11 cellular contexts compared by ENCODE assay signal in genomic region chr19:48881741-48882657, GRCh38. TPM values are rescaled to one million over a fixed set of nuclear protein-coding genes. Genes with fewer than 3 reads are reported as not detected.
DNase-seq lines count a peak whose midpoint lies in the region; ATAC-seq and TF ChIP-seq lines count a peak whose summit lies in the region.
"Had no signal": no experiment of that assay in that cellular context is flagged by ENCODE, and none has a peak within 500 bp of the region (broad histone marks: within the 10 kb centered on the region; RNA-seq: fewer than 3 reads in every experiment).

No MANE protein-coding gene starts in this region.

- H3K56ac ChIP-seq in IMR-90 (ENCODE audit: extremely low read depth, insufficient read depth, low read length): no peak overlapping the region

- H3K4ac ChIP-seq in IMR-90 (ENCODE audit: low read depth, low read length): no peak overlapping the region

- no peak overlapping the region for H4K8ac ChIP-seq in IMR-90 (ENCODE audit: low read depth in 2 of 2, low read length in 2 of 2)

- CTCF ChIA-PET in IMR-90 (lab: Yijun Ruan, JAX): no interaction called here

- H3K4me3 ChIP-seq in DND-41 (ENCODE audit: low read depth in 1 of 2, low read length in 2 of 2): no peak overlapping the region
- no peak overlapping the region for H3K4me3 ChIP-seq in IMR-90 (ENCODE audit: insufficient read depth, low read depth, low read length)
- no peak overlapping the region for H3K4me3 ChIP-seq in ascending aorta
- H3K4me3 ChIP-seq: cardiac muscle cell had no signal

- H3K14ac ChIP-seq in IMR-90 (replicated peaks; ENCODE audit: low read depth, low read length): no peak overlapping the region

- no peak overlapping the region for H3K23ac ChIP-seq in IMR-90 (ENCODE audit: low read depth, low read length)

- H3K9ac ChIP-seq in DND-41 (ENCODE audit: low read depth, low read length) (no peak overlapping the region), IMR-90 (ENCODE audit: low read depth, low read length) (no peak overlapping the region)

- in situ Hi-C loops in IMR-90 (cut with MboI; ENCODE audit: low sequenced_read_pairs): no loop called here

- peaks cover 0 to 15% (median 0%) of the 10 kb centered on the region in 3 donors for H3K36me3 Mint-ChIP-seq in naive thymus-derived CD8-positive, alpha-beta T cell
- H3K36me3 Mint-ChIP-seq in activated T-helper 1 cell treated with anti-CD3 and anti-CD28 coated beads, Interleukin-12 subunit alpha, Interleukin-12 subunit beta, Interleukin-2, Interleukin-4 antibody, amounts not matched to agents 30 ng/mL and 10 ng/mL and 1 ng/mL, durations not matched to agents 14 hours and 24 hours and 36 hours (ENCODE audit: low read depth): peaks cover 10% of the 10 kb centered on the region

- H3K27ac ChIP-seq in DND-41 (ENCODE audit: low read length) (no peak overlapping the region), IMR-90 (ENCODE audit: insufficient read depth, low read length) (no peak overlapping the region), ascending aorta (peak overlapping the region; percentile 53 to 66)
- H3K27ac ChIP-seq: cardiac muscle cell had no signal

- H4K91ac ChIP-seq in IMR-90 (ENCODE audit: insufficient read depth, low read depth, low read length): no peak overlapping the region

- H2AFZ ChIP-seq in DND-41 (ENCODE audit: low read depth, low read length) (peak overlapping the region; percentile 42; the same call in 1 of the 2 replicates), IMR-90 (replicated peaks; ENCODE audit: low read length, poor library complexity) (peak overlapping the region; percentile 51)

- H2BK5ac ChIP-seq in IMR-90 (ENCODE audit: low read depth, low read length, poor library complexity, severe bottlenecking): no peak overlapping the region

- no peaks in the 10 kb centered on the region for H4K20me1 ChIP-seq in DND-41 (ENCODE audit: insufficient read depth, low read length)
- H4K20me1 ChIP-seq in IMR-90 (ENCODE audit: insufficient read depth, low read length): peaks cover 22% of the 10 kb centered on the region

- no peak overlapping the region for H2BK15ac ChIP-seq in IMR-90 (ENCODE audit: low read depth, low read length)

- BruUV-seq in IMR-90 (replicated peaks; lab: Mats Ljungman, UMichigan): no TSS peak

- H3K4me2 ChIP-seq in DND-41 (ENCODE audit: insufficient read depth, low read length): no peak overlapping the region
- H3K4me2 ChIP-seq in IMR-90 (ENCODE audit: low read depth, low read length): no peak overlapping the region

- peaks cover 0 to 18% of the 10 kb centered on the region in 2 experiments; a peak in 2 of 4 replicates for H3K79me1 ChIP-seq in IMR-90 (ENCODE audit: low read depth in 1 of 2, low read length in 2 of 2)

- no peak for TF ChIP-seq RAD21 in IMR-90 (IDR thresholded peaks at IDR 0.05; ENCODE audit: low read length)

- 88% methylated on average over 17 of the region's 30 CpGs; no CpG with 5 or more reads in 1 of the 2 experiments for WGBS in IMR-90 (ENCODE audit: extremely low coverage in 2 of 2, insufficient read length in 1 of 2), 2 experiments

- H3K4me1 Mint-ChIP-seq in naive thymus-derived CD8-positive, alpha-beta T cell: peaks cover 0 to 8% (median 2%) of the 10 kb centered on the region in 4 donors
- H3K4me1 Mint-ChIP-seq in activated T-helper 1 cell treated with anti-CD3 and anti-CD28 coated beads, Interleukin-12 subunit alpha, Interleukin-12 subunit beta, Interleukin-2, Interleukin-4 antibody, amounts not matched to agents 30 ng/mL and 10 ng/mL and 1 ng/mL, durations not matched to agents 14 hours and 24 hours and 36 hours (ENCODE audit: low read depth): peaks cover 12% of the 10 kb centered on the region

- H3K9me3 Mint-ChIP-seq in naive thymus-derived CD8-positive, alpha-beta T cell: no peaks in the 10 kb centered on the region
- H3K9me3 Mint-ChIP-seq in activated T-helper 1 cell treated with anti-CD3 and anti-CD28 coated beads, Interleukin-12 subunit alpha, Interleukin-12 subunit beta, Interleukin-2, Interleukin-4 antibody, amounts not matched to agents 30 ng/mL and 10 ng/mL and 1 ng/mL, durations not matched to agents 14 hours and 24 hours and 36 hours: no peaks in the 10 kb centered on the region

- dilution Hi-C loops in IMR-90 (cut with HindIII; ENCODE audit: low sequenced_read_pairs, unreplicated experiment): no loop called here

- H3K36me3 ChIP-seq in DND-41 (ENCODE audit: insufficient read depth, low read length) (no peaks in the 10 kb centered on the region), IMR-90 (ENCODE audit: control insufficient read depth, insufficient read depth, low read length) (peaks cover 8% of the 10 kb centered on the region; the same call in 1 of the 2 replicates), ascending aorta (peaks cover 6 to 19% of the 10 kb centered on the region in 2 donors)
- H3K36me3 ChIP-seq: cardiac muscle cell had no signal

- no peak overlapping the region for H2BK120ac ChIP-seq in IMR-90 (ENCODE audit: low read depth, low read length)

- H3K18ac ChIP-seq in IMR-90 (ENCODE audit: low read depth, low read length): no peak overlapping the region

- TF ChIP-seq CTCF in DND-41 (IDR thresholded peaks at IDR 0.05; ENCODE audit: borderline replicate concordance, extremely low read depth, low read length, poor library complexity, severe bottlenecking) (no peak), IMR-90 (conservative IDR thresholded peaks at IDR 0.05; ENCODE audit: low read depth, low read length) (no peak), ascending aorta (IDR thresholded peaks at IDR 0.05) (no peak)

- no peaks in the 10 kb centered on the region for H3K79me2 ChIP-seq in DND-41 (ENCODE audit: insufficient read depth, low read length)

- DNase-seq in DND-41: peak; percentile 36
- DNase-seq in IMR-90: no peak
- no peak for DNase-seq in ascending aorta (ENCODE audit: low spot score in 2 of 2)
- peak in 2 of 10 donors; percentile 22 to 29 for DNase-seq in naive thymus-derived CD8-positive, alpha-beta T cell
- DNase-seq in AML-193 (lab: John Stamatoyannopoulos, UW): no peak
- no peak for DNase-seq in ecto neural progenitor cell (ENCODE audit: low spot score)
- no peak for DNase-seq in activated T-helper 1 cell treated with anti-CD3 and anti-CD28 coated beads, Interleukin-12 subunit alpha, Interleukin-12 subunit beta, Interleukin-2, Interleukin-4 antibody, amounts not matched to agents 30 ng/mL and 10 ng/mL and 1 ng/mL, durations not matched to agents 14 hours and 24 hours and 36 hours (ENCODE audit: low spot score)
- DNase-seq: activated CD4-positive, alpha-beta T cell treated with anti-CD3 and anti-CD28 coated beads, Interleukin-2, amount 50 U/mL, for 4 hours had no signal

- ATAC-seq in DND-41 (ENCODE audit: insufficient read depth, low read depth) (peak; percentile 87), IMR-90 (ENCODE audit: low read depth) (peak; percentile 63), GM21723 (IDR thresholded peaks at IDR 0.05; ENCODE audit: unreplicated experiment) (no peak)
- peak; percentile 30 to 36 for ATAC-seq in naive thymus-derived CD8-positive, alpha-beta T cell

- no peak overlapping the region for H3K4me3 Mint-ChIP-seq in naive thymus-derived CD8-positive, alpha-beta T cell
- no peak overlapping the region for H3K4me3 Mint-ChIP-seq in activated T-helper 1 cell treated with anti-CD3 and anti-CD28 coated beads, Interleukin-12 subunit alpha, Interleukin-12 subunit beta, Interleukin-2, Interleukin-4 antibody, amounts not matched to agents 30 ng/mL and 10 ng/mL and 1 ng/mL, durations not matched to agents 14 hours and 24 hours and 36 hours

- POLR2A ChIA-PET in IMR-90 (lab: Charles Lee; ENCODE audit: unreplicated experiment): no interaction called here
- POLR2A ChIA-PET in naive thymus-derived CD8-positive, alpha-beta T cell (lab: Charles Lee): interaction anchor here (0.5 to 1.3 kb wide), 2 partner anchors 10 to 242 kb away, joined by 5 read pairs; partner anchors contain the start of gene PPP1R15A

- H3K4me1 ChIP-seq in DND-41 (ENCODE audit: insufficient read depth, low read length) (no peaks in the 10 kb centered on the region), IMR-90 (ENCODE audit: control insufficient read depth, insufficient read depth, low read length) (no peaks in the 10 kb centered on the region), ascending aorta (peaks cover 4 to 24% of the 10 kb centered on the region in 2 donors)

- H3K27me3 ChIP-seq in DND-41 (ENCODE audit: insufficient read depth, low read length, poor library complexity) (no peaks in the 10 kb centered on the region), IMR-90 (ENCODE audit: control insufficient read depth, insufficient read depth, low read length) (no peaks in the 10 kb centered on the region), ascending aorta (no peaks in the 10 kb centered on the region)
- H3K27me3 ChIP-seq: cardiac muscle cell had no signal

- H2AK9ac ChIP-seq in IMR-90 (replicated peaks; ENCODE audit: low read depth, low read length, poor library complexity): peak overlapping the region; percentile 90

- H2BK20ac ChIP-seq in IMR-90 (ENCODE audit: low read depth, low read length): no peak overlapping the region

- H3K9me3 ChIP-seq in DND-41 (ENCODE audit: insufficient read depth, low read length, severe bottlenecking): no peaks in the 10 kb centered on the region
- peaks cover 4% of the 10 kb centered on the region; the same call in 1 of the 2 replicates for H3K9me3 ChIP-seq in IMR-90 (ENCODE audit: control insufficient read depth, insufficient read depth, low read length)
- H3K9me3 ChIP-seq in ascending aorta: no peaks in the 10 kb centered on the region

- peak overlapping the region; percentile 52; the same call in 1 of the 2 replicates for H2AK5ac ChIP-seq in IMR-90 (ENCODE audit: low read depth, low read length)

- H3K27me3 Mint-ChIP-seq in naive thymus-derived CD8-positive, alpha-beta T cell: no peaks in the 10 kb centered on the region
- no peaks in the 10 kb centered on the region for H3K27me3 Mint-ChIP-seq in activated T-helper 1 cell treated with anti-CD3 and anti-CD28 coated beads, Interleukin-12 subunit alpha, Interleukin-12 subunit beta, Interleukin-2, Interleukin-4 antibody, amounts not matched to agents 30 ng/mL and 10 ng/mL and 1 ng/mL, durations not matched to agents 14 hours and 24 hours and 36 hours (ENCODE audit: insufficient read depth)

- H3K27ac Mint-ChIP-seq in naive thymus-derived CD8-positive, alpha-beta T cell: peak overlapping the region in 2 of 10 donors; percentile 53 to 86
- no peak overlapping the region for H3K27ac Mint-ChIP-seq in activated T-helper 1 cell treated with anti-CD3 and anti-CD28 coated beads, Interleukin-12 subunit alpha, Interleukin-12 subunit beta, Interleukin-2, Interleukin-4 antibody, amounts not matched to agents 30 ng/mL and 10 ng/mL and 1 ng/mL, durations not matched to agents 14 hours and 24 hours and 36 hours

- peak; percentile 66 for TF ChIP-seq POLR2A in IMR-90 (IDR thresholded peaks at IDR 0.05; ENCODE audit: low read depth, low read length)

- intact Hi-C loops in IMR-90 (cut with micrococcal nuclease): no loop called here
- intact Hi-C loops in ascending aorta (cut with DNase I): no loop called here
- intact Hi-C loops in activated T-helper 1 cell treated with anti-CD3 and anti-CD28 coated beads, Interleukin-12 subunit alpha, Interleukin-12 subunit beta, Interleukin-2, Interleukin-4 antibody, amounts not matched to agents 30 ng/mL and 10 ng/mL and 1 ng/mL, durations not matched to agents 14 hours and 24 hours and 36 hours (cut with micrococcal nuclease): no loop called here

- H3K9me1 ChIP-seq in IMR-90 (ENCODE audit: insufficient read depth, low read length): 0 out of 2 replicates have a peak, but pooled peaks cover 6% of the 10 kb centered on the region

- no peak overlapping the region for H4K5ac ChIP-seq in IMR-90 (ENCODE audit: low read depth, low read length)

RNA-seq across cellular contexts. Expression of gene PPP1R15A, which starts 9.8 kb away (rescaled TPM):
- total RNA-seq in IMR-90 (2012; rRNA removed): 26.7 and 39.4 TPM in 2 replicates
- polyA plus RNA-seq in IMR-90 (2012; rRNA removed): 87.7 and 104 TPM in 2 replicates
- polyA plus RNA-seq in IMR-90 (2012; cell fraction: cytosol; rRNA removed): 79.7 and 87.7 TPM in 2 replicates
- polyA plus RNA-seq in IMR-90 (2012; cell fraction: nucleus; rRNA removed; ENCODE audit: low replicate concordance): 144 and 158 TPM in 2 replicates
- 142 TPM for total RNA-seq in ascending aorta
- 10 to 100 TPM; 56.9 to 59.9 TPM for total RNA-seq in naive thymus-derived CD8-positive, alpha-beta T cell
- 10 to 100 TPM; 17.2 to 47.3 (median 43.1) TPM for polyA plus RNA-seq in naive thymus-derived CD8-positive, alpha-beta T cell
- total RNA-seq in activated T-helper 1 cell treated with anti-CD3 and anti-CD28 coated beads, Interleukin-12 subunit alpha, Interleukin-12 subunit beta, Interleukin-2, Interleukin-4 antibody, amounts not matched to agents 30 ng/mL and 10 ng/mL and 1 ng/mL, durations not matched to agents 14 hours and 24 hours and 36 hours: 53.1 and 53.7 TPM in 2 replicates

RNA-seq across cellular contexts. Expression of gene PLEKHA4, which starts 13.6 kb away (rescaled TPM):
- total RNA-seq in IMR-90 (2012; rRNA removed) (4.2 and 4.5 TPM in 2 replicates), ascending aorta (237 TPM)
- 14.4 and 17.2 TPM in 2 replicates for polyA plus RNA-seq in IMR-90 (2012; rRNA removed)
- polyA plus RNA-seq in IMR-90 (2012; cell fraction: cytosol; rRNA removed): 17.5 and 22.0 TPM in 2 replicates
- polyA plus RNA-seq in IMR-90 (2012; cell fraction: nucleus; rRNA removed; ENCODE audit: low replicate concordance): 28.8 and 60.3 TPM in 2 replicates
- 1 to 10 TPM; 4.1 to 6.6 TPM for total RNA-seq in naive thymus-derived CD8-positive, alpha-beta T cell
- polyA plus RNA-seq in naive thymus-derived CD8-positive, alpha-beta T cell: 1 to 10 TPM; 7.4 to 8.5 (median 8.1) TPM
- total RNA-seq in activated T-helper 1 cell treated with anti-CD3 and anti-CD28 coated beads, Interleukin-12 subunit alpha, Interleukin-12 subunit beta, Interleukin-2, Interleukin-4 antibody, amounts not matched to agents 30 ng/mL and 10 ng/mL and 1 ng/mL, durations not matched to agents 14 hours and 24 hours and 36 hours: 1.4 and 1.9 TPM in 2 replicates

RNA-seq across cellular contexts. Expression of gene TULP2, which starts 16.5 kb away (rescaled TPM):
- total RNA-seq in IMR-90 (2012; rRNA removed) (under 0.01 TPM in 1 of 2 replicates, not detected in the other), ascending aorta (not detected)
- polyA plus RNA-seq in IMR-90 (2012; rRNA removed): 0.20 and 0.26 TPM in 2 replicates
- polyA plus RNA-seq in IMR-90 (2012; cell fraction: cytosol; rRNA removed): 0.11 and 0.18 TPM in 2 replicates
- polyA plus RNA-seq in IMR-90 (2012; cell fraction: nucleus; rRNA removed; ENCODE audit: low replicate concordance): 0.11 and 0.15 TPM in 2 replicates
- not detected for total RNA-seq in naive thymus-derived CD8-positive, alpha-beta T cell
- under 1 TPM in 1 of 3 donors, not detected in 2; 0.08 TPM for polyA plus RNA-seq in naive thymus-derived CD8-positive, alpha-beta T cell
- not detected in 2 replicates for total RNA-seq in activated T-helper 1 cell treated with anti-CD3 and anti-CD28 coated beads, Interleukin-12 subunit alpha, Interleukin-12 subunit beta, Interleukin-2, Interleukin-4 antibody, amounts not matched to agents 30 ng/mL and 10 ng/mL and 1 ng/mL, durations not matched to agents 14 hours and 24 hours and 36 hours
- total RNA-seq: osteoblast had no signal

RNA-seq across cellular contexts. Expression of gene NUCB1, which starts 18.1 kb away (rescaled TPM):
- total RNA-seq in IMR-90 (2012; rRNA removed): 37.3 and 39.2 TPM in 2 replicates
- polyA plus RNA-seq in IMR-90 (2012; rRNA removed): 253 and 261 TPM in 2 replicates
- 236 and 325 TPM in 2 replicates for polyA plus RNA-seq in IMR-90 (2012; cell fraction: cytosol; rRNA removed)
- 149 and 260 TPM in 2 replicates for polyA plus RNA-seq in IMR-90 (2012; cell fraction: nucleus; rRNA removed; ENCODE audit: low replicate concordance)
- total RNA-seq in ascending aorta: 505 TPM
- total RNA-seq in naive thymus-derived CD8-positive, alpha-beta T cell: 100 to 1,000 TPM; 106 to 113 TPM
- 100 to 1,000 TPM in 1 of 3 donors, 10 to 100 TPM in 2; 48.6 to 119 (median 82.5) TPM for polyA plus RNA-seq in naive thymus-derived CD8-positive, alpha-beta T cell
- 117 and 122 TPM in 2 replicates for total RNA-seq in activated T-helper 1 cell treated with anti-CD3 and anti-CD28 coated beads, Interleukin-12 subunit alpha, Interleukin-12 subunit beta, Interleukin-2, Interleukin-4 antibody, amounts not matched to agents 30 ng/mL and 10 ng/mL and 1 ng/mL, durations not matched to agents 14 hours and 24 hours and 36 hours

RNA-seq across cellular contexts. Expression of gene HSD17B14, which starts 45.7 kb away (rescaled TPM):
- 0.54 and 0.56 TPM in 2 replicates for total RNA-seq in IMR-90 (2012; rRNA removed)
- 4.5 and 5.6 TPM in 2 replicates for polyA plus RNA-seq in IMR-90 (2012; rRNA removed)
- 7.9 TPM in 2 replicates for polyA plus RNA-seq in IMR-90 (2012; cell fraction: cytosol; rRNA removed)
- polyA plus RNA-seq in IMR-90 (2012; cell fraction: nucleus; rRNA removed; ENCODE audit: low replicate concordance): 14.0 and 14.9 TPM in 2 replicates
- total RNA-seq in ascending aorta: 9.8 TPM
- 1 to 10 TPM in 1 of 2 experiments, under 1 TPM in 1; 0.62 to 1.1 TPM for total RNA-seq in naive thymus-derived CD8-positive, alpha-beta T cell
- polyA plus RNA-seq in naive thymus-derived CD8-positive, alpha-beta T cell: 1 to 10 TPM in 1 of 3 donors, under 1 TPM in 1, not detected in 1; 0.83 to 1.7 TPM
- total RNA-seq in activated T-helper 1 cell treated with anti-CD3 and anti-CD28 coated beads, Interleukin-12 subunit alpha, Interleukin-12 subunit beta, Interleukin-2, Interleukin-4 antibody, amounts not matched to agents 30 ng/mL and 10 ng/mL and 1 ng/mL, durations not matched to agents 14 hours and 24 hours and 36 hours: 0.57 and 0.64 TPM in 2 replicates

Comparison
In these comparisons a context has a peak if more than half of its experiments do, and no peak if none do; other contexts are left out.
1. H3K27ac ChIP-seq: peak in ascending aorta (2 of 2); none in DND-41 (single experiment) and IMR-90 (single experiment).
2. RNA of gene PLEKHA4, which starts 13.6 kb away (total RNA-seq): 237 TPM in ascending aorta (single experiment); 4.1 to 6.6 TPM in naive thymus-derived CD8-positive, alpha-beta T cell, 4.2 to 4.5 TPM in IMR-90 and 1.4 to 1.9 TPM in activated T-helper 1 cell treated with anti-CD3 and anti-CD28 coated beads, Interleukin-12 subunit alpha, Interleukin-12 subunit beta, Interleukin-2, Interleukin-4 antibody, amounts not matched to agents 30 ng/mL and 10 ng/mL and 1 ng/mL, durations not matched to agents 14 hours and 24 hours and 36 hours; every median in the first group is over 10 times any median in the second.